Comparison of ENCODE assay signal across 17 cellular contexts in genomic region chr6:636488-636887, GRCh38. TPM values are rescaled to one million over a fixed set of nuclear protein-coding genes. Genes with fewer than 3 reads are reported as not detected.
A peak's percentile ranks its signal among the peaks of the same experiment; 100 is the strongest.
DNase-seq lines count a peak whose midpoint lies in the region; ATAC-seq and TF ChIP-seq lines count a peak whose summit lies in the region.
"Had no signal": no experiment of that assay in that cellular context is flagged by ENCODE, and none has a peak within 500 bp of the region (broad histone marks: within the 10 kb centered on the region; RNA-seq: fewer than 3 reads in every experiment).

No MANE protein-coding gene starts in this region.

- no peak overlapping the region for H3K4me3 Mint-ChIP-seq in activated CD4-positive, alpha-beta T cell treated with anti-CD3 and anti-CD28 coated beads for 36 hours
- peak overlapping the region; percentile 29 for H3K4me3 Mint-ChIP-seq in activated T-helper 17 cell treated with anti-CD3 and anti-CD28 coated beads, Interleukin-2, amount 50 U/mL, for 72 hours
- H3K4me3 Mint-ChIP-seq: IgD-negative memory B cell, memory B cell had no signal

- H3K27ac Mint-ChIP-seq in activated CD4-positive, alpha-beta T cell treated with anti-CD3 and anti-CD28 coated beads for 36 hours, result no peak overlapping the region
- H3K27ac Mint-ChIP-seq in activated T-helper 17 cell treated with anti-CD3 and anti-CD28 coated beads, Interleukin-2, amount 50 U/mL, for 72 hours, result peak overlapping the region; percentile 58
- H3K27ac Mint-ChIP-seq: IgD-negative memory B cell, memory B cell had no signal

- POLR2A ChIA-PET in activated CD4-positive, alpha-beta T cell treated with anti-CD3 and anti-CD28 coated beads for 36 hours (lab: Charles Lee), result no interaction called here

- no peaks in the 10 kb centered on the region for H3K27me3 Mint-ChIP-seq in activated CD4-positive, alpha-beta T cell treated with anti-CD3 and anti-CD28 coated beads for 36 hours
- no peaks in the 10 kb centered on the region for H3K27me3 Mint-ChIP-seq in activated T-helper 17 cell treated with anti-CD3 and anti-CD28 coated beads, Interleukin-2, amount 50 U/mL, for 72 hours
- H3K27me3 Mint-ChIP-seq: IgD-negative memory B cell, memory B cell had no signal

- H3K4me3 ChIP-seq in coronary artery, result no peak overlapping the region
- H3K4me3 ChIP-seq: thoracic aorta had no signal

- CTCF ChIA-PET in activated CD4-positive, alpha-beta T cell treated with anti-CD3 and anti-CD28 coated beads for 36 hours (lab: Charles Lee), result interaction anchor here (0.6 to 2.1 kb wide), 4 partner anchors 11 to 467 kb away, joined by 3 to 8 read pairs (median 6); no protein-coding TSS in a partner anchor

- H3K9me3 Mint-ChIP-seq in activated CD4-positive, alpha-beta T cell treated with anti-CD3 and anti-CD28 coated beads for 36 hours (ENCODE audit: low read depth), result no peaks in the 10 kb centered on the region
- H3K9me3 Mint-ChIP-seq in activated T-helper 17 cell treated with anti-CD3 and anti-CD28 coated beads, Interleukin-2, amount 50 U/mL, for 72 hours, result no peaks in the 10 kb centered on the region
- H3K9me3 Mint-ChIP-seq: memory B cell had no signal

- peaks cover 25% of the 10 kb centered on the region for H3K36me3 Mint-ChIP-seq in activated CD4-positive, alpha-beta T cell treated with anti-CD3 and anti-CD28 coated beads for 36 hours (ENCODE audit: low read depth)
- peaks cover 55% of the 10 kb centered on the region for H3K36me3 Mint-ChIP-seq in activated T-helper 17 cell treated with anti-CD3 and anti-CD28 coated beads, Interleukin-2, amount 50 U/mL, for 72 hours (ENCODE audit: low read depth)

- H3K4me1 Mint-ChIP-seq in activated CD4-positive, alpha-beta T cell treated with anti-CD3 and anti-CD28 coated beads for 36 hours, result peaks cover 18% of the 10 kb centered on the region
- peaks cover 13% of the 10 kb centered on the region for H3K4me1 Mint-ChIP-seq in activated T-helper 17 cell treated with anti-CD3 and anti-CD28 coated beads, Interleukin-2, amount 50 U/mL, for 72 hours

- H3K27ac ChIP-seq in coronary artery, result no peak overlapping the region
- H3K27ac ChIP-seq: neutrophil, thoracic aorta had no signal

- intact Hi-C loops in activated CD4-positive, alpha-beta T cell treated with anti-CD3 and anti-CD28 coated beads for 36 hours (cut with DNase I, micrococcal nuclease), result loop anchor here (5.0 kb wide), 2 partner anchors 46 to 56 kb away; partner anchors contain the start of gene EXOC2 (in 1 of the 2)

- TF ChIP-seq CTCF in coronary artery (IDR thresholded peaks at IDR 0.05), result no peak

- peak; percentile 95 for ATAC-seq in activated CD4-positive, alpha-beta T cell treated with anti-CD3 and anti-CD28 coated beads for 36 hours
- ATAC-seq in GM19438 (IDR thresholded peaks at IDR 0.05; ENCODE audit: low read depth, unreplicated experiment) (peak; percentile 70), HG02885 (IDR thresholded peaks at IDR 0.05; ENCODE audit: poor library complexity, unreplicated experiment) (peak; percentile 80)
- ATAC-seq in activated T-helper 17 cell treated with anti-CD3 and anti-CD28 coated beads, Interleukin-2, amount 50 U/mL, for 72 hours (replicated peaks), result peak; percentile 99

- DNase-seq in activated CD4-positive, alpha-beta T cell treated with anti-CD3 and anti-CD28 coated beads for 36 hours, result peak; percentile 25
- DNase-seq in activated CD4-positive, alpha-beta T cell treated with anti-CD3 and anti-CD28 coated beads for 4 hours, result no peak
- DNase-seq in NCI-H1417 treated with DMSO at 0.1 percent for 48 hours (lab: John Stamatoyannopoulos, UW), result no peak
- DNase-seq in dedifferentiated amniotic fluid mesenchymal stem cell (ENCODE audit: extremely low spot score), result no peak
- DNase-seq in coronary artery (ENCODE audit: low spot score), result no peak
- DNase-seq: 8988T, EL, NCI-H1105 treated with DMSO at 0.1 percent for 48 hours, NCI-H345, OCI-M1 had no signal

RNA-seq across cellular contexts. Expression of gene HUS1B, which starts 20.4 kb away (rescaled TPM):
- under 1 TPM; 0.42 to 0.87 TPM for total RNA-seq in activated CD4-positive, alpha-beta T cell treated with anti-CD3 and anti-CD28 coated beads for 36 hours
- total RNA-seq in activated T-helper 17 cell treated with anti-CD3 and anti-CD28 coated beads, Interleukin-2, amount 50 U/mL, for 72 hours, result 1 to 10 TPM; 1.8 to 2.4 TPM

RNA-seq across cellular contexts. Expression of gene EXOC2, which starts 56.5 kb away (rescaled TPM):
- 10 to 100 TPM; 31.9 to 38.9 TPM for total RNA-seq in activated CD4-positive, alpha-beta T cell treated with anti-CD3 and anti-CD28 coated beads for 36 hours
- 10 to 100 TPM; 44.1 to 46.9 TPM for total RNA-seq in activated T-helper 17 cell treated with anti-CD3 and anti-CD28 coated beads, Interleukin-2, amount 50 U/mL, for 72 hours
